In genomic region chr12:94545937-94546771, GRCh38 we compare ENCODE assay signal across 8 cellular contexts.
A peak's percentile ranks its signal among the peaks of the same experiment; 100 is the strongest.
DNase-seq lines count a peak whose midpoint lies in the region; ATAC-seq and TF ChIP-seq lines count a peak whose summit lies in the region.

No MANE protein-coding gene starts in this region.

- H3K4me1 ChIP-seq in cardiac muscle cell (ENCODE audit: low read depth) (no peaks in the 10 kb centered on the region), parathyroid adenoma (no peaks in the 10 kb centered on the region)

- H3K79me2 ChIP-seq in parathyroid adenoma, result no peaks in the 10 kb centered on the region

- H2AFZ ChIP-seq in parathyroid adenoma, result peak overlapping the region; percentile 59

- no peak overlapping the region for H3K4me3 Mint-ChIP-seq in WTC11

- H3K4me3 ChIP-seq in LNCaP clone FGC (ENCODE audit: low read depth, low read length) (no peak overlapping the region), cardiac muscle cell (no peak overlapping the region), parathyroid adenoma (ENCODE audit: low read depth, low read length) (no peak overlapping the region)

- H3K4me2 ChIP-seq in parathyroid adenoma (ENCODE audit: low read length), result no peak overlapping the region

- H3K9ac ChIP-seq in parathyroid adenoma, result no peak overlapping the region

- peaks cover 26% of the 10 kb centered on the region for H3K36me3 Mint-ChIP-seq in WTC11

- H3K27me3 ChIP-seq in cardiac muscle cell (no peaks in the 10 kb centered on the region), parathyroid adenoma (ENCODE audit: control insufficient read depth, insufficient read depth, low read length) (no peaks in the 10 kb centered on the region)

- H3K27me3 Mint-ChIP-seq in WTC11 (ENCODE audit: low read depth), result peaks cover 19% of the 10 kb centered on the region

- H3K9me3 Mint-ChIP-seq in WTC11, result peaks cover 28% of the 10 kb centered on the region

- peak; percentile 74 for TF ChIP-seq CTCF in AG09319 (IDR thresholded peaks at IDR 0.05; ENCODE audit: low read depth, low read length)
- peak; percentile 84 for TF ChIP-seq CTCF in LNCaP clone FGC (IDR thresholded peaks at IDR 0.05; ENCODE audit: control insufficient read depth, extremely low read depth, insufficient read depth)
- peak; percentile 45; the same call in 1 of the 2 replicates for TF ChIP-seq CTCF in WTC11 (IDR thresholded peaks at IDR 0.05)
- peak; percentile 86 for TF ChIP-seq CTCF in cardiac muscle cell (IDR thresholded peaks at IDR 0.05; ENCODE audit: low read depth, low read length)
- TF ChIP-seq CTCF in parathyroid adenoma (IDR thresholded peaks at IDR 0.05), result peak; percentile 71

- no peaks in the 10 kb centered on the region for H3K4me1 Mint-ChIP-seq in WTC11

- ATAC-seq in GM18907 (IDR thresholded peaks at IDR 0.05; ENCODE audit: unreplicated experiment) (peak; percentile 56), WTC11 (peak; percentile 100), GM18519 (IDR thresholded peaks at IDR 0.05; ENCODE audit: low FRiP score, unreplicated experiment) (no peak)

- H3K27ac Mint-ChIP-seq in WTC11, result no peak overlapping the region

- H3K9me3 ChIP-seq in cardiac muscle cell (ENCODE audit: low read depth) (no peaks in the 10 kb centered on the region), parathyroid adenoma (ENCODE audit: control insufficient read depth, low read length) (no peaks in the 10 kb centered on the region)

- H3K36me3 ChIP-seq in cardiac muscle cell (no peaks in the 10 kb centered on the region), parathyroid adenoma (ENCODE audit: control insufficient read depth, insufficient read depth, low read length) (no peaks in the 10 kb centered on the region)

- POLR2A ChIA-PET in WTC11 (lab: Charles Lee), result no interaction called here

- CTCF ChIA-PET in WTC11 (lab: Charles Lee), result interaction anchor here (0.6 to 1.1 kb wide), 2 partner anchors 228 to 330 kb away, joined by 3 to 5 read pairs; no protein-coding TSS in a partner anchor

- DNase-seq in AG09319 (ENCODE audit: extremely low read depth, low read depth) (peak; percentile 8), LNCaP clone FGC (ENCODE audit: low read depth) (no peak), WTC11 (ENCODE audit: low spot score) (peak; percentile 62), cardiac muscle cell (ENCODE audit: low read depth in 1 of 2, low spot score in 1 of 2) (peak; percentile 69 to 83), OCI-M2 (lab: John Stamatoyannopoulos, UW; ENCODE audit: unreplicated experiment) (no peak)

- no peak overlapping the region for H3K27ac ChIP-seq in cardiac muscle cell
- H3K27ac ChIP-seq in parathyroid adenoma, result no peak overlapping the region

TF ChIP-seq in WTC11, 78 proteins besides CTCF, POLR2A, EP300 and RAD21:
- TF ChIP-seq, protein P1, sequence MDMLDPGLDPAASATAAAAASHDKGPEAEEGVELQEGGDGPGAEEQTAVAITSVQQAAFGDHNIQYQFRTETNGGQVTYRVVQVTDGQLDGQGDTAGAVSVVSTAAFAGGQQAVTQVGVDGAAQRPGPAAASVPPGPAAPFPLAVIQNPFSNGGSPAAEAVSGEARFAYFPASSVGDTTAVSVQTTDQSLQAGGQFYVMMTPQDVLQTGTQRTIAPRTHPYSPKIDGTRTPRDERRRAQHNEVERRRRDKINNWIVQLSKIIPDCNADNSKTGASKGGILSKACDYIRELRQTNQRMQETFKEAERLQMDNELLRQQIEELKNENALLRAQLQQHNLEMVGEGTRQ (CRISPR knock-in tag; IDR thresholded peaks at IDR 0.05), result peak; percentile 76
- TF ChIP-seq PREB (CRISPR knock-in tag; IDR thresholded peaks at IDR 0.05; ENCODE audit: borderline replicate concordance), result no peak
- TF ChIP-seq OVOL2 (CRISPR knock-in tag; IDR thresholded peaks at IDR 0.05; ENCODE audit: borderline replicate concordance), result no peak
- no peak for TF ChIP-seq JAZF1 (CRISPR knock-in tag; IDR thresholded peaks at IDR 0.05)
- TF ChIP-seq, protein P2, sequence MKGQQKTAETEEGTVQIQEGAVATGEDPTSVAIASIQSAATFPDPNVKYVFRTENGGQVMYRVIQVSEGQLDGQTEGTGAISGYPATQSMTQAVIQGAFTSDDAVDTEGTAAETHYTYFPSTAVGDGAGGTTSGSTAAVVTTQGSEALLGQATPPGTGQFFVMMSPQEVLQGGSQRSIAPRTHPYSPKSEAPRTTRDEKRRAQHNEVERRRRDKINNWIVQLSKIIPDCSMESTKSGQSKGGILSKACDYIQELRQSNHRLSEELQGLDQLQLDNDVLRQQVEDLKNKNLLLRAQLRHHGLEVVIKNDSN (CRISPR knock-in tag; IDR thresholded peaks at IDR 0.05), result peak; percentile 69; the same call in 1 of the 2 replicates
- no peak for TF ChIP-seq HMGA2 (CRISPR knock-in tag; IDR thresholded peaks at IDR 0.05)
- TF ChIP-seq HMGXB4 (CRISPR knock-in tag; IDR thresholded peaks at IDR 0.05), result 0 out of 2 replicates have a peak, but pooled peaks have one; percentile 33
- no peak for TF ChIP-seq NFE2L1 (CRISPR knock-in tag; IDR thresholded peaks at IDR 0.05)

Comparison
In these comparisons a context has a peak if more than half of its experiments do, and no peak if none do; other contexts are left out.
1. DNase-seq: peak in AG09319 (single experiment), WTC11 (single experiment) and cardiac muscle cell (2 of 2); none in LNCaP clone FGC (single experiment) and OCI-M2 (single experiment).
2. Peak in every context shown above with its lines, with median percentiles within 50 percentile points of each other: CTCF ChIP-seq.